In the genomic region with DNA sequence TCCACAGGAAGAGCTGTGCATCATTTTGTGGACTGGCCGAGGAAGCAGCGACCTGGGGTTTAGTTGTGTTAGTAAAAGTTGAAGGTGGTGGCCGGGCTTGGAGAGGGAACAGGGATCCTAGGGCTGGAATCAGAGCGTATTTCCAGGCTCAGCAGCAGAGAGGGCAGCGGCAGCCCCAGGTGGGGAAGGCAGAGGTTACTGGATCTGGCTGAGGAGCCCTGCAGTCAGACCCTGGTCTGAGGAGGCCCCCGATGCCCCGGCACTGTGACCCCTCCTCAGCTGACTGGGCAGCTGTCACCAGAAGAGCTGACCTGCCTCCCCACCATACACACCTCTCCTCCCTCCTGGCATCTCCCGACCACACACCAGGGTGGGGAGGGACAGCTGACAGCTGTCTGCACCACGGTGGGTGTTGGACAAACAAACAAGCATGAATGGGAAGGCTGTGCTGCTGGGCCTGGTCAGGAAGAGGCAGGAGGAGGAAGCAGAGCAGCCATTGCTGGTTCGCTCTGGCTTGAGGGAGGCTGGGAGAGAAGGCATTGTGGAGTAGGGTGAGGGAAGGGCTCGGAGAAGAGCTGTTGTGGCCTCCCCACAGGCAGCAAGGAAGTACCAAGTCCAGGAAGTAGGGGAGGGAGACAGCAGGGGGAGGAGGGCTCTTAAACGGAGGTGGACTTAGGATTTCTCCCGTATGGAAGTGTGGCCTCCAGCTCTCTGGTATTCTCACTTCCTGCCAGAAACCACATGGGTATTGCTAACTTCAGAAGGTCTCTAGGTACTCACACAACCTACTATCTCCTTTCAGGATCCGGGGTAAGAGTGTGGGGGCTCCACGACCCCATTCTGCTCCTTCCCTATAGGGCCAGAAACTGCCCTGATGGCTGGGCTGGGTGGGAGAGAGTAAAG, we compare ENCODE assay signal across 10 cellular contexts. TPM values are rescaled to one million over a fixed set of nuclear protein-coding genes. Genes with fewer than 3 reads are reported as not detected.
DNase-seq lines count a peak whose midpoint lies in the region; ATAC-seq, FAIRE-seq and TF ChIP-seq lines count a peak whose summit lies in the region.
"Had no signal": no experiment of that assay in that cellular context is flagged by ENCODE, and none has a peak within 500 bp of the region (broad histone marks: within the 10 kb centered on the region; RNA-seq: fewer than 3 reads in every experiment).

No MANE protein-coding gene starts in this region.

- no peak overlapping the region for H3K4me3 ChIP-seq in AG04450 (ENCODE audit: low read depth, low read length)

- no peak for TF ChIP-seq CTCF in AG04450 (IDR thresholded peaks at IDR 0.05; ENCODE audit: low read depth, low read length)
- no peak for TF ChIP-seq CTCF in chondrocyte (IDR thresholded peaks at IDR 0.05)
- no peak for TF ChIP-seq CTCF in nephron progenitor cell (IDR thresholded peaks at IDR 0.05)

- H3K27me3 Mint-ChIP-seq in chondrocyte (ENCODE audit: low read depth) (no peaks in the 10 kb centered on the region), nephron progenitor cell (ENCODE audit: low read depth, poor library complexity) (peaks cover 3% of the 10 kb centered on the region)
- H3K27me3 Mint-ChIP-seq in activated naive CD4-positive, alpha-beta T cell treated with anti-CD3 and anti-CD28 coated beads, Interleukin-2, amount 10 ng/mL, durations not matched to agents 7 days and 5 days: no peaks in the 10 kb centered on the region

- POLR2A ChIA-PET in AG04450 (lab: Yijun Ruan, JAX): interaction anchor here (0.7 to 1.4 kb wide), 3 partner anchors 14 to 116 kb away, joined by 3 to 4 read pairs (median 3); no protein-coding TSS in a partner anchor

- H3K9me3 Mint-ChIP-seq in chondrocyte (ENCODE audit: low read depth) (no peaks in the 10 kb centered on the region), nephron progenitor cell (no peaks in the 10 kb centered on the region)
- H3K9me3 Mint-ChIP-seq in activated naive CD4-positive, alpha-beta T cell treated with anti-CD3 and anti-CD28 coated beads, Interleukin-2, amount 10 ng/mL, durations not matched to agents 7 days and 5 days: no peaks in the 10 kb centered on the region

- no peaks in the 10 kb centered on the region for H3K27me3 ChIP-seq in AG04450 (ENCODE audit: control insufficient read depth, insufficient read depth, low read length)

- H3K36me3 Mint-ChIP-seq in chondrocyte (ENCODE audit: low read depth) (peaks cover 43% of the 10 kb centered on the region), nephron progenitor cell (ENCODE audit: low read depth) (peaks cover 24% of the 10 kb centered on the region)
- no peaks in the 10 kb centered on the region for H3K36me3 Mint-ChIP-seq in activated naive CD4-positive, alpha-beta T cell treated with anti-CD3 and anti-CD28 coated beads, Interleukin-2, amount 10 ng/mL, durations not matched to agents 7 days and 5 days

- CTCF ChIA-PET in AG04450 (lab: Charles Lee): interaction anchor here (0.6 to 2.8 kb wide), 3 partner anchors 8 to 150 kb away, joined by 3 to 25 read pairs (median 6); no protein-coding TSS in a partner anchor
- CTCF ChIA-PET in activated naive CD4-positive, alpha-beta T cell treated with anti-CD3 and anti-CD28 coated beads, Interleukin-2, amount 10 ng/mL, durations not matched to agents 7 days and 5 days (lab: Charles Lee): interaction anchor here (1.1 to 1.4 kb wide), 2 partner anchors 8 to 18 kb away, joined by 4 to 5 read pairs; no protein-coding TSS in a partner anchor

- peak overlapping the region; percentile 52 for H3K27ac ChIP-seq in AG04450 (ENCODE audit: low read depth, low read length)

- peak; percentile 49 for FAIRE-seq in HTR-8/SVneo (lab: Jason Lieb, UNC)

- no peak for DNase-seq in AG04450 (ENCODE audit: low read depth, low spot score)
- no peak for DNase-seq in HTR-8/SVneo (ENCODE audit: insufficient read length, low spot score)
- DNase-seq in chondrocyte (ENCODE audit: low spot score): no peak
- DNase-seq in nephron progenitor cell: peak; percentile 25
- DNase-seq in activated gamma-delta T cell (lab: John Stamatoyannopoulos, UW): no peak
- no peak for DNase-seq in SHP77 treated with DMSO at 0.1 percent for 48 hours (lab: John Stamatoyannopoulos, UW)
- DNase-seq in activated naive CD4-positive, alpha-beta T cell treated with anti-CD3 and anti-CD28 coated beads, Interleukin-2, amount 10 ng/mL, durations not matched to agents 7 days and 5 days: no peak
- DNase-seq: left colon, NCI-H526 treated with DMSO at 0.1 percent for 48 hours had no signal

- H3K4me1 Mint-ChIP-seq in chondrocyte (ENCODE audit: low read depth) (peaks cover 67% of the 10 kb centered on the region), nephron progenitor cell (peaks cover 60% of the 10 kb centered on the region)
- H3K4me1 Mint-ChIP-seq in activated naive CD4-positive, alpha-beta T cell treated with anti-CD3 and anti-CD28 coated beads, Interleukin-2, amount 10 ng/mL, durations not matched to agents 7 days and 5 days: no peaks in the 10 kb centered on the region

- no peaks in the 10 kb centered on the region for H3K9me3 ChIP-seq in AG04450 (ENCODE audit: control insufficient read depth, insufficient read depth, low read length)

- ATAC-seq in HG03039 (IDR thresholded peaks at IDR 0.05; ENCODE audit: unreplicated experiment): no peak

- H3K4me3 Mint-ChIP-seq in chondrocyte (ENCODE audit: unreplicated experiment): no peak overlapping the region
- H3K4me3 Mint-ChIP-seq in nephron progenitor cell: peak overlapping the region; percentile 54
- no peak overlapping the region for H3K4me3 Mint-ChIP-seq in activated naive CD4-positive, alpha-beta T cell treated with anti-CD3 and anti-CD28 coated beads, Interleukin-2, amount 10 ng/mL, durations not matched to agents 7 days and 5 days

- H3K27ac Mint-ChIP-seq in chondrocyte (ENCODE audit: unreplicated experiment): peak overlapping the region; percentile 78
- peak overlapping the region; percentile 94 for H3K27ac Mint-ChIP-seq in nephron progenitor cell
- no peak overlapping the region for H3K27ac Mint-ChIP-seq in activated naive CD4-positive, alpha-beta T cell treated with anti-CD3 and anti-CD28 coated beads, Interleukin-2, amount 10 ng/mL, durations not matched to agents 7 days and 5 days

RNA-seq across cellular contexts. Expression of a gene that starts 49.5 kb away (rescaled TPM):
- polyA plus RNA-seq in AG04450 (2011; rRNA removed): 30.3 and 43.5 TPM in 2 replicates
- 15.4 and 40.1 TPM in 2 replicates for polyA minus RNA-seq in AG04450 (2011; rRNA and poly(A)+ RNA removed)
- total RNA-seq in chondrocyte: 78.4 to 106 TPM (median 79.0 TPM) in 3 replicates
